ENCODE assay signal across 11 cellular contexts in the genomic region with DNA sequence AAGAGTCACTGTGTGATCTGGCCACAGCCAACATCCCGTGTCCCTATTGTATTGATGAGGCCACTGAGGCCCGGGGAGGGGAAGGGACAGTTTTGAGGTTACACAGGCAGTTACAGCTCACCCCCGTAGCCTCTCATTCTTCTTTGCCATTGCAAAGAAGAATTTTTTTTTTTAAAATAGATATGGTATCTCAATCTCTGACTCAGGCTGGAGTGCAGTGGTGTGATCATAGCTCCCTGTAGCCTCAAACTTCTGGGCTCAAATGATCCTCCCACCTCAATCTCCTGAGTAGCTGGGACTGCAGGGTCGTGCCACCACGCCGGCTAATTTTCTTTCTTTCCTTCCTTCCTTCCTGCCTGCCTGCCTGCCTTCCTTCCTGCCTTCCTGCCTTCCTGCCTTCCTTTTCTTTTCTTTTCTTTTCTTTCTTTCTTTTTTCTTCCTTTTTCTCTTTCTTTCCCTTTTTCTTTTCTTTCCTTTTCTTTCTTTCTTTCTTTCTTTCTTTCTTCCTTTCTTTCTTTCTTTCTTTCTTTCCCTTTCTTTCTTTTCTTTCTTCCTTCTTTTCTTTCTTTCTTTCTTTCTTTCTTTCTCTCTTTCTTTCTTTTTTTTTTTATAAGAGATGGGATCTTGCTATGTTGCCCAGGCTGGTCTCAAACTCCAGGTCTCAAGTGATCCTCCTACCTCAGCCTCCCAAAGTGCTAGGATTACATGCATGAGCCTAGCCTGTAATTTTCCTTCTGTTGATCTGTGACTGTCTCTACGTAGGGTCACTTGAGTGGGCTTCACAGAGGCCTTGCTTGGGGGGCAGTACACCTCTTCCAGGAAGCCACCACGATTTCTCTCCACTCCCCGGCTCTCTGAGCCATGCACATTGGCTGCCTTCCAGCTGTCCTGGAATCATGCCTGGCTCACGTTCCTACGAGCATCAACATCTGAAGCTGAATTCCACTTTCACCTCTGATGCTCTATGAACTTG. TPM values are rescaled to one million over a fixed set of nuclear protein-coding genes. Genes with fewer than 3 reads are reported as not detected.
DNase-seq lines count a peak whose midpoint lies in the region; ATAC-seq and TF ChIP-seq lines count a peak whose summit lies in the region.
"Had no signal": no experiment of that assay in that cellular context is flagged by ENCODE, and none has a peak within 500 bp of the region (broad histone marks: within the 10 kb centered on the region; RNA-seq: fewer than 3 reads in every experiment).

No MANE protein-coding gene starts in this region.

- intact Hi-C loops in heart right ventricle (cut with DNase I) (loop anchor here in 5 of 10 donors (5.0 to 10.0 kb wide), 4 partner anchors 73 to 145 kb away; a partner anchor contains a TSS), cardiac septum (cut with DNase I) (loop anchor here (2.0 kb wide), 1 partner anchor 141 kb away; no protein-coding TSS in a partner anchor), ascending aorta (cut with DNase I) (loop anchor here (1.0 to 2.0 kb wide), 2 partner anchors 23 to 99 kb away; no protein-coding TSS in a partner anchor), right cardiac atrium (cut with DNase I) (loop anchor here in 3 of 4 donors (5.0 to 10.0 kb wide), 4 partner anchors 93 to 140 kb away; a partner anchor contains a TSS), aorta (cut with DNase I) (loop anchor here (5.0 kb wide), 2 partner anchors 120 to 135 kb away; a partner anchor contains a TSS)

- H3K27me3 ChIP-seq in heart right ventricle (no peaks in the 10 kb centered on the region), ascending aorta (no peaks in the 10 kb centered on the region), right cardiac atrium (ENCODE audit: control insufficient read depth, insufficient read depth) (no peaks in the 10 kb centered on the region), aorta (ENCODE audit: control insufficient read depth in 1 of 2, insufficient read depth in 2 of 2, low read length in 1 of 2) (no peaks in the 10 kb centered on the region), tibial nerve (no peaks in the 10 kb centered on the region)

- H3K4me3 ChIP-seq in heart right ventricle (no peak overlapping the region), ascending aorta (no peak overlapping the region), right cardiac atrium (ENCODE audit: low read length) (no peak overlapping the region), aorta (ENCODE audit: low read length in 2 of 2) (no peak overlapping the region), tibial nerve (no peak overlapping the region)

- TF ChIP-seq EP300 in tibial nerve (IDR thresholded peaks at IDR 0.05): no peak

- ATAC-seq in heart right ventricle (no peak), right cardiac atrium (no peak), aorta (ENCODE audit: low FRiP score) (no peak)
- ATAC-seq: activated T-cell treated with anti-CD3 and anti-CD28 coated beads, Interleukin-2, amount 50 U/mL, for 4 hours had no signal

- peaks cover 0 to 62% (median 17%) of the 10 kb centered on the region in 9 donors for H3K4me1 ChIP-seq in heart right ventricle
- peaks cover 15 to 43% of the 10 kb centered on the region in 2 donors for H3K4me1 ChIP-seq in ascending aorta
- H3K4me1 ChIP-seq in right cardiac atrium (ENCODE audit: control insufficient read depth, insufficient read depth, low read length): peaks cover 5% of the 10 kb centered on the region
- H3K4me1 ChIP-seq in aorta (ENCODE audit: control insufficient read depth in 1 of 2, insufficient read depth in 2 of 2, low read length in 2 of 2): no peaks in the 10 kb centered on the region
- H3K4me1 ChIP-seq in tibial nerve: peaks cover 0 to 53% (median 6%) of the 10 kb centered on the region in 4 donors

- H3K27ac ChIP-seq in heart right ventricle: peak overlapping the region in 7 of 10 donors; percentile 3 to 74 (median 53)
- H3K27ac ChIP-seq in ascending aorta: peak overlapping the region; percentile 93 to 97
- H3K27ac ChIP-seq in right cardiac atrium (ENCODE audit: low read length): peak overlapping the region; percentile 14
- H3K27ac ChIP-seq in aorta (ENCODE audit: low read depth in 1 of 2, low read length in 2 of 2): peak overlapping the region; percentile 83 to 87
- peak overlapping the region in 1 of 4 donors; percentile 5 for H3K27ac ChIP-seq in tibial nerve

- peak in 1 of 2 donors; percentile 65 for DNase-seq in heart right ventricle
- DNase-seq in cardiac septum (ENCODE audit: low spot score): no peak
- DNase-seq in ascending aorta (ENCODE audit: low spot score in 2 of 2): peak in 1 of 2 donors; percentile 89
- DNase-seq in right cardiac atrium: peak in 2 of 3 donors; percentile 84 to 85
- peak in 1 of 2 donors; percentile 94 for DNase-seq in aorta
- DNase-seq in tibial nerve (ENCODE audit: low spot score in 2 of 2): no peak
- DNase-seq in cortex of kidney (lab: John Stamatoyannopoulos, UW): no peak
- no peak for DNase-seq in NCI-H2107 (lab: John Stamatoyannopoulos, UW)
- DNase-seq: activated T-cell treated with anti-CD3 and anti-CD28 coated beads, Interleukin-2, amount 50 U/mL, for 4 hours; NCI-H774; trophoblast cell had no signal

- H3K36me3 ChIP-seq in heart right ventricle (no peaks in the 10 kb centered on the region), ascending aorta (no peaks in the 10 kb centered on the region), aorta (ENCODE audit: control insufficient read depth in 1 of 2, insufficient read depth in 2 of 2, low read length in 1 of 2) (no peaks in the 10 kb centered on the region), tibial nerve (no peaks in the 10 kb centered on the region)

- H3K9me3 ChIP-seq in heart right ventricle (peaks cover 0 to 26% (median 13%) of the 10 kb centered on the region in 11 donors), ascending aorta (no peaks in the 10 kb centered on the region), right cardiac atrium (ENCODE audit: control insufficient read depth, low read length) (no peaks in the 10 kb centered on the region), aorta (ENCODE audit: control insufficient read depth, low read length) (no peaks in the 10 kb centered on the region), tibial nerve (peaks cover 0 to 24% (median 0%) of the 10 kb centered on the region in 4 donors)

- 45 to 52% methylated on average over 11 of the region's 11 CpGs for WGBS in heart right ventricle, 2 donors
- 41% methylated on average over 11 of the region's 11 CpGs for WGBS in right cardiac atrium
- 19 to 22% methylated on average over 11 of the region's 11 CpGs for WGBS in aorta, 2 donors
- WGBS in tibial nerve, 2 donors: 59 to 61% methylated on average over 9 to 11 of the region's 11 CpGs

- TF ChIP-seq POLR2A in tibial nerve (IDR thresholded peaks at IDR 0.05): no peak

- TF ChIP-seq CTCF in heart right ventricle (IDR thresholded peaks at IDR 0.05) (no peak), ascending aorta (IDR thresholded peaks at IDR 0.05) (no peak), tibial nerve (IDR thresholded peaks at IDR 0.05) (no peak)

RNA-seq across cellular contexts. Expression of a gene that starts 31.3 kb away (rescaled TPM):
- not detected for total RNA-seq in heart right ventricle
- not detected for polyA plus RNA-seq in heart right ventricle
- total RNA-seq in cardiac septum: not detected
- total RNA-seq in ascending aorta: not detected
- not detected for total RNA-seq in right cardiac atrium
- not detected for polyA plus RNA-seq in right cardiac atrium
- total RNA-seq in aorta: not detected
- not detected for polyA plus RNA-seq in aorta
- total RNA-seq in tibial nerve: not detected
- total RNA-seq: activated T-cell treated with anti-CD3 and anti-CD28 coated beads, Interleukin-2, amount 50 U/mL, for 4 hours had no signal

RNA-seq across cellular contexts. Expression of a gene that starts 50.0 kb away (rescaled TPM):
- 1 to 10 TPM in 1 of 10 donors, under 1 TPM in 7, not detected in 2; 0.31 to 1.3 (median 0.47) TPM for total RNA-seq in heart right ventricle
- polyA plus RNA-seq in heart right ventricle: under 1 TPM in 1 of 2 donors, not detected in 1; 0.16 TPM
- total RNA-seq in cardiac septum: 0.35 TPM
- not detected for total RNA-seq in ascending aorta
- total RNA-seq in right cardiac atrium: under 1 TPM in 3 of 4 donors, not detected in 1; 0.48 to 0.64 (median 0.53) TPM
- 0.38 TPM for polyA plus RNA-seq in right cardiac atrium
- total RNA-seq in aorta: 1 to 10 TPM; 1.3 to 7.4 TPM
- polyA plus RNA-seq in aorta: 1 to 10 TPM in 1 of 2 donors, not detected in 1; 5.3 TPM
- total RNA-seq in tibial nerve: 1 to 10 TPM in 3 of 4 donors, not detected in 1; 3.6 to 9.2 (median 9.0) TPM

Comparison
In these comparisons a context has a peak if more than half of its experiments do, and no peak if none do; other contexts are left out.
1. DNase-seq: peak in right cardiac atrium (2 of 3); none in cardiac septum (single experiment), tibial nerve (0 of 2), cortex of kidney (single experiment) and NCI-H2107 (single experiment).